ENCODE assay signal across 28 cellular contexts in the genomic region with DNA sequence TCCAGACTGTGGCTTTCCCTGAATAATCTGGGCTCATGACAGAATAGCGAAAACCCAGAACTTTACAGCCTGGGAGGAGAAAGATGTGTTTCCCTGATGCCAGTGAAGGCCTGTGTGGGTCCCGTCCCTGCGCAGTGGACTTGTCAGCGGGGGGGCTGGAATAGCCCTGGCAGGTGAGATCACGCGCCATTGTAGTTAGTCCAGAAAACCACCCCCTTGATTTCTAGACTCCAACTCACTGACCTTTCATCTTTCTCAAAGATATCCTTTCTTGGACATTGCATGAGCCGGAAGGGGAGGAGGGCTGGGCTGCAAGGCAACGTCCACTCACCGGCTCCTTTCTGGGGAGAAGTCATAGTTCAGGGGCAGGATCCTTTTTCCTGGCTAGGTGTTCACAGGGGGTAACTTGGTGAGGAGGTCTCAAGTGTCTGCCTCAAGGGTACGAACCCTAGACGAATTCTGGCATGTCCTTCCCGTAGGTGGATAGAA. TPM values are rescaled to one million over a fixed set of nuclear protein-coding genes. Genes with fewer than 3 reads are reported as not detected.
A peak's percentile ranks its signal among the peaks of the same experiment; 100 is the strongest.
DNase-seq lines count a peak whose midpoint lies in the region; ATAC-seq and TF ChIP-seq lines count a peak whose summit lies in the region.
"Had no signal": no experiment of that assay in that cellular context is flagged by ENCODE, and none has a peak within 500 bp of the region (broad histone marks: within the 10 kb centered on the region; RNA-seq: fewer than 3 reads in every experiment).

No MANE protein-coding gene starts in this region.

- BruUV-seq in IMR-90 (replicated peaks; lab: Mats Ljungman, UMichigan): no TSS peak

- no peak overlapping the region for H2BK20ac ChIP-seq in IMR-90 (ENCODE audit: low read depth, low read length)

- dilution Hi-C loops in IMR-90 (cut with HindIII; ENCODE audit: low sequenced_read_pairs, unreplicated experiment): no loop called here

- H3K23ac ChIP-seq in IMR-90 (ENCODE audit: low read depth, low read length): no peak overlapping the region

- no peak for DNase-seq in BE2C
- DNase-seq in IMR-90: no peak
- no peak for DNase-seq in progenitor cell of endocrine pancreas (ENCODE audit: low spot score, unreplicated experiment)
- no peak for DNase-seq in amniotic stem cell (lab: John Stamatoyannopoulos, UW)
- DNase-seq in NCI-H82 (lab: John Stamatoyannopoulos, UW): no peak
- no peak for DNase-seq in activated CD4-positive, alpha-beta T cell treated with anti-CD3 and anti-CD28 coated beads, Interleukin-2, amount 50 U/mL, for 1 hour
- no peak for DNase-seq in middle frontal gyrus (ENCODE audit: extremely low spot score, low spot score)
- DNase-seq: 8988T; ACHN; CD4-positive, CD25-positive, alpha-beta regulatory T cell; DMS53; GOT3; HCEC 1CT; KBM-7; MV-4-11; NCI-H1105; NCI-H1436 treated with DMSO at 0.1 percent for 48 hours; NCI-H187 treated with DMSO at 0.1 percent for 48 hours; NCI-H446; NCI-H524 treated with DMSO at 0.1 percent for 48 hours; NCI-H774; NK-92 treated with Interleukin-12 subunit alpha and Interleukin-12 subunit beta, amount 100 ng/mL, for 24 hours; PC-9; Right ventricle myocardium superior; RPMI8226 had no signal

- CTCF ChIA-PET in IMR-90 (lab: Yijun Ruan, JAX): no interaction called here

- peak overlapping the region; percentile 18 for H2AFZ ChIP-seq in IMR-90 (replicated peaks; ENCODE audit: low read length, poor library complexity)
- H2AFZ ChIP-seq: PC-9 had no signal

- peaks cover 9% of the 10 kb centered on the region for H3K9me3 Mint-ChIP-seq in dendritic cell treated with granulocyte-macrophage colony-stimulating factor and Interleukin-4, amounts not matched to agents 40 ng/mL and 50 ng/mL, for 4 days
- no peaks in the 10 kb centered on the region for H3K9me3 Mint-ChIP-seq in progenitor cell of endocrine pancreas (ENCODE audit: low read depth)

- ATAC-seq in IMR-90 (ENCODE audit: low read depth): no peak

- H3K9me1 ChIP-seq in IMR-90 (ENCODE audit: insufficient read depth, low read length): peaks cover 4% of the 10 kb centered on the region

- H2BK5ac ChIP-seq in IMR-90 (ENCODE audit: low read depth, low read length, poor library complexity, severe bottlenecking): no peak overlapping the region

- no peak overlapping the region for H3K4me2 ChIP-seq in IMR-90 (ENCODE audit: low read depth, low read length)
- H3K4me2 ChIP-seq: PC-9 had no signal

- H3K27ac ChIP-seq in IMR-90 (ENCODE audit: insufficient read depth, low read length): no peak overlapping the region
- H3K27ac ChIP-seq: HL-60, PC-9, SJSA1 had no signal

- no peaks in the 10 kb centered on the region for H3K9me3 ChIP-seq in BE2C
- no peaks in the 10 kb centered on the region for H3K9me3 ChIP-seq in IMR-90 (ENCODE audit: control insufficient read depth, insufficient read depth, low read length)
- H3K9me3 ChIP-seq: SJSA1 had no signal

- peak overlapping the region; percentile 60 for H3K4me3 ChIP-seq in BE2C (ENCODE audit: low read depth, low read length)
- no peak overlapping the region for H3K4me3 ChIP-seq in IMR-90 (ENCODE audit: insufficient read depth, low read depth, low read length)
- H3K4me3 ChIP-seq: PC-9, SJSA1 had no signal

- no peaks in the 10 kb centered on the region for H3K79me1 ChIP-seq in IMR-90 (ENCODE audit: low read depth in 1 of 2, low read length in 2 of 2)

- POLR2A ChIA-PET in IMR-90 (lab: Charles Lee; ENCODE audit: unreplicated experiment): no interaction called here

- H3K27me3 Mint-ChIP-seq in dendritic cell treated with granulocyte-macrophage colony-stimulating factor and Interleukin-4, amounts not matched to agents 40 ng/mL and 50 ng/mL, for 4 days: peaks cover 10% of the 10 kb centered on the region
- no peaks in the 10 kb centered on the region for H3K27me3 Mint-ChIP-seq in progenitor cell of endocrine pancreas

- peak overlapping the region; percentile 19 for H3K27ac Mint-ChIP-seq in dendritic cell treated with granulocyte-macrophage colony-stimulating factor and Interleukin-4, amounts not matched to agents 40 ng/mL and 50 ng/mL, for 4 days
- H3K27ac Mint-ChIP-seq in progenitor cell of endocrine pancreas: peak overlapping the region; percentile 41
- H3K27ac Mint-ChIP-seq: CD4-positive, CD25-positive, alpha-beta regulatory T cell had no signal

- TF ChIP-seq CTCF in BE2C (IDR thresholded peaks at IDR 0.05; ENCODE audit: low read depth, low read length): no peak
- no peak for TF ChIP-seq CTCF in IMR-90 (conservative IDR thresholded peaks at IDR 0.05; ENCODE audit: low read depth, low read length)
- TF ChIP-seq CTCF in progenitor cell of endocrine pancreas (IDR thresholded peaks at IDR 0.05; ENCODE audit: unreplicated experiment): no peak

- H3K36me3 ChIP-seq in BE2C (no peaks in the 10 kb centered on the region), IMR-90 (ENCODE audit: control insufficient read depth, insufficient read depth, low read length) (no peaks in the 10 kb centered on the region)
- H3K36me3 ChIP-seq: SJSA1 had no signal

- H3K14ac ChIP-seq in IMR-90 (replicated peaks; ENCODE audit: low read depth, low read length): no peak overlapping the region

- H3K4ac ChIP-seq in IMR-90 (ENCODE audit: low read depth, low read length): 0 out of 2 replicates have a peak overlapping the region, but pooled peaks have one; percentile 9

- peaks cover 30% of the 10 kb centered on the region for H3K4me1 Mint-ChIP-seq in dendritic cell treated with granulocyte-macrophage colony-stimulating factor and Interleukin-4, amounts not matched to agents 40 ng/mL and 50 ng/mL, for 4 days (ENCODE audit: low read depth)
- peaks cover 13% of the 10 kb centered on the region for H3K4me1 Mint-ChIP-seq in progenitor cell of endocrine pancreas (ENCODE audit: low read depth)

- no peak overlapping the region for H4K5ac ChIP-seq in IMR-90 (ENCODE audit: low read depth, low read length)

- H4K91ac ChIP-seq in IMR-90 (ENCODE audit: insufficient read depth, low read depth, low read length): no peak overlapping the region

- no CpG with 5 or more reads among the region's 12 CpGs for WGBS in IMR-90 (ENCODE audit: extremely low coverage in 2 of 2, insufficient read length in 1 of 2), 2 experiments

- intact Hi-C loops in IMR-90 (cut with micrococcal nuclease): no loop called here
- intact Hi-C loops in dendritic cell treated with granulocyte-macrophage colony-stimulating factor and Interleukin-4, amounts not matched to agents 40 ng/mL and 50 ng/mL, for 4 days (cut with micrococcal nuclease): no loop called here

- H2BK120ac ChIP-seq in IMR-90 (ENCODE audit: low read depth, low read length): no peak overlapping the region

- H3K9ac ChIP-seq in IMR-90 (ENCODE audit: low read depth, low read length): no peak overlapping the region

- TF ChIP-seq RAD21 in IMR-90 (IDR thresholded peaks at IDR 0.05; ENCODE audit: low read length): no peak

- peak overlapping the region; percentile 15 for H2AK9ac ChIP-seq in IMR-90 (replicated peaks; ENCODE audit: low read depth, low read length, poor library complexity)

- no peak overlapping the region for H3K18ac ChIP-seq in IMR-90 (ENCODE audit: low read depth, low read length)

- no peak for TF ChIP-seq POLR2A in IMR-90 (IDR thresholded peaks at IDR 0.05; ENCODE audit: low read depth, low read length)

- no peaks in the 10 kb centered on the region for H3K36me3 Mint-ChIP-seq in dendritic cell treated with granulocyte-macrophage colony-stimulating factor and Interleukin-4, amounts not matched to agents 40 ng/mL and 50 ng/mL, for 4 days (ENCODE audit: low read depth)
- no peaks in the 10 kb centered on the region for H3K36me3 Mint-ChIP-seq in progenitor cell of endocrine pancreas (ENCODE audit: insufficient read depth)
- H3K36me3 Mint-ChIP-seq: CD4-positive, CD25-positive, alpha-beta regulatory T cell had no signal

- H4K20me1 ChIP-seq in IMR-90 (ENCODE audit: insufficient read depth, low read length): no peaks in the 10 kb centered on the region

- no peak overlapping the region for H4K8ac ChIP-seq in IMR-90 (ENCODE audit: low read depth in 2 of 2, low read length in 2 of 2)

- in situ Hi-C loops in IMR-90 (cut with MboI; ENCODE audit: low sequenced_read_pairs): no loop called here

- no peak overlapping the region for H2AK5ac ChIP-seq in IMR-90 (ENCODE audit: low read depth, low read length)

- H3K56ac ChIP-seq in IMR-90 (ENCODE audit: extremely low read depth, insufficient read depth, low read length): no peak overlapping the region

- H3K27me3 ChIP-seq in BE2C: no peaks in the 10 kb centered on the region
- no peaks in the 10 kb centered on the region for H3K27me3 ChIP-seq in IMR-90 (ENCODE audit: control insufficient read depth, insufficient read depth, low read length)
- H3K27me3 ChIP-seq: SJSA1 had no signal

- H2BK15ac ChIP-seq in IMR-90 (ENCODE audit: low read depth, low read length): no peak overlapping the region

- no peak overlapping the region for H3K4me3 Mint-ChIP-seq in dendritic cell treated with granulocyte-macrophage colony-stimulating factor and Interleukin-4, amounts not matched to agents 40 ng/mL and 50 ng/mL, for 4 days
- no peak overlapping the region for H3K4me3 Mint-ChIP-seq in progenitor cell of endocrine pancreas (ENCODE audit: low read depth)
- H3K4me3 Mint-ChIP-seq: CD4-positive, CD25-positive, alpha-beta regulatory T cell had no signal

- peaks cover 7% of the 10 kb centered on the region for H3K4me1 ChIP-seq in BE2C
- H3K4me1 ChIP-seq in IMR-90 (ENCODE audit: control insufficient read depth, insufficient read depth, low read length): peaks cover 10% of the 10 kb centered on the region

TF ChIP-seq in IMR-90, 13 proteins besides CTCF, POLR2A, EP300 and RAD21 (continues in another document):
- TF ChIP-seq SMC3 (IDR thresholded peaks at IDR 0.05; ENCODE audit: low read depth, low read length): no peak
- no peak for TF ChIP-seq MAFK (IDR thresholded peaks at IDR 0.05; ENCODE audit: low read depth, low read length)
- TF ChIP-seq FOS (IDR thresholded peaks at IDR 0.05; ENCODE audit: low read depth, low read length): no peak
- TF ChIP-seq, protein P1, sequence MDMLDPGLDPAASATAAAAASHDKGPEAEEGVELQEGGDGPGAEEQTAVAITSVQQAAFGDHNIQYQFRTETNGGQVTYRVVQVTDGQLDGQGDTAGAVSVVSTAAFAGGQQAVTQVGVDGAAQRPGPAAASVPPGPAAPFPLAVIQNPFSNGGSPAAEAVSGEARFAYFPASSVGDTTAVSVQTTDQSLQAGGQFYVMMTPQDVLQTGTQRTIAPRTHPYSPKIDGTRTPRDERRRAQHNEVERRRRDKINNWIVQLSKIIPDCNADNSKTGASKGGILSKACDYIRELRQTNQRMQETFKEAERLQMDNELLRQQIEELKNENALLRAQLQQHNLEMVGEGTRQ (IDR thresholded peaks at IDR 0.05; ENCODE audit: low read depth, low read length): no peak
- TF ChIP-seq CEBPB (IDR thresholded peaks at IDR 0.05; ENCODE audit: low read depth, low read length): no peak
- no peak for TF ChIP-seq MXI1 (IDR thresholded peaks at IDR 0.05; ENCODE audit: borderline replicate concordance, low read depth, low read length)
- no peak for TF ChIP-seq BHLHE40 (IDR thresholded peaks at IDR 0.05; ENCODE audit: low read depth, low read length)

RNA-seq across cellular contexts. Expression of a gene that starts 22.2 kb away (rescaled TPM):
- 3.6 TPM for polyA plus RNA-seq in BE2C (2012; ENCODE audit: insufficient read depth, insufficient read length, low read depth)
- total RNA-seq in IMR-90 (2012; rRNA removed): 19.7 and 26.9 TPM in 2 replicates
- 25.0 and 28.1 TPM in 2 replicates for polyA plus RNA-seq in IMR-90 (2012; rRNA removed)
- 10.0 and 11.4 TPM in 2 replicates for polyA plus RNA-seq in IMR-90 (2012; cell fraction: cytosol; rRNA removed)
- 23.8 and 56.1 TPM in 2 replicates for polyA plus RNA-seq in IMR-90 (2012; cell fraction: nucleus; rRNA removed; ENCODE audit: low replicate concordance)
- total RNA-seq in progenitor cell of endocrine pancreas: 65.4 and 69.3 TPM in 2 replicates
- polyA plus RNA-seq: CD4-positive, CD25-positive, alpha-beta regulatory T cell had no signal
